Comparison of ENCODE assay signal across 16 cellular contexts in the genomic region with DNA sequence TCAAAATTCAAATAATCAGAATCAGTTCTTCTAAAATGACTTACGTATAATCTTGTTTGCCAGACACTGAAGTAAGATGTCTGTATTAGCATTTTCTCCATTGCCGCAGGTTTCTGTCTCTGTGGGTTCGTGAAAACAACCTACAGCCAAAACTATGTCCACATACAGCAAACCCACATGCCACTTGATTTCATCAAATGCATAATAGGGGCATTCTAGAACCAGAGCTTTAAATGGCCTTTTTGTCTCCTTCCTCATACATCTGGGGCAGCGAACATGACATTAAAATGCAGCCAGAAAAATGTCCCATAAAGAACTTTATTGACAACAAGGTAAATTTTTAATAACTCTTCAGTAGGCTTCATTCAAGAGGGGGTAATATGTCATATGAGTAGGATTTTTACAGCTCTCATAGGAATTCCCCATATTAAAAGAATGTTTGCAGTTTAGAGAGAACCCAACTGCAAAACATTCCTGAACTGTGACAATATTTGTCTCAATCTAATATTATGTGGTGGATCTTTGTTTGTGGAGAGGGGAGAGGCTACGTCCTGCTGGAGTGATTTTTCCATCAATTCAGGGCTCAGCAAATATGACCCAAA.
DNase-seq lines count a peak whose midpoint lies in the region; ATAC-seq and TF ChIP-seq lines count a peak whose summit lies in the region.
"Had no signal": no experiment of that assay in that cellular context is flagged by ENCODE, and none has a peak within 500 bp of the region (broad histone marks: within the 10 kb centered on the region; RNA-seq: fewer than 3 reads in every experiment).

No MANE protein-coding gene starts in this region.

- peaks cover 0 to 2% (median 2%) of the 10 kb centered on the region in 3 donors for H3K4me1 Mint-ChIP-seq in CD8-positive, alpha-beta memory T cell
- H3K4me1 Mint-ChIP-seq: activated CD4-positive, alpha-beta T cell treated with anti-CD3 and anti-CD28 coated beads for 36 hours had no signal

- no peak for TF ChIP-seq EP300 in sigmoid colon (IDR thresholded peaks at IDR 0.05)

- 65 to 66% methylated on average over 5 of the region's 5 CpGs for WGBS in body of pancreas, 2 donors
- 60 to 78% methylated on average over 5 of the region's 5 CpGs for WGBS in sigmoid colon, 2 donors

- no peaks in the 10 kb centered on the region for H3K36me3 ChIP-seq in body of pancreas (replicated peaks in 1 of 2; ENCODE audit: insufficient read depth in 1 of 2, low read depth in 2 of 2)
- H3K36me3 ChIP-seq in sigmoid colon: no peaks in the 10 kb centered on the region
- H3K36me3 ChIP-seq in CD8-positive, alpha-beta memory T cell (ENCODE audit: insufficient read depth, low read length): no peaks in the 10 kb centered on the region
- H3K36me3 ChIP-seq: upper lobe of left lung had no signal

- H3K9me3 ChIP-seq in body of pancreas (no peaks in the 10 kb centered on the region), sigmoid colon (no peaks in the 10 kb centered on the region)
- H3K9me3 ChIP-seq in CD8-positive, alpha-beta memory T cell (ENCODE audit: low read length): no peaks in the 10 kb centered on the region
- H3K9me3 ChIP-seq: upper lobe of left lung had no signal

- H3K36me3 Mint-ChIP-seq in CD8-positive, alpha-beta memory T cell: peaks cover 0 to 2% (median 0%) of the 10 kb centered on the region in 3 donors

- peak overlapping the region in 3 of 4 donors; percentile 39 to 73 (median 46) for H3K27ac ChIP-seq in body of pancreas
- H3K27ac ChIP-seq in layer of hippocampus (ENCODE audit: low read depth, low read length): peak overlapping the region; percentile 97
- H3K27ac ChIP-seq in sigmoid colon: peak overlapping the region in 3 of 4 donors; percentile 19 to 33 (median 24)
- no peak overlapping the region for H3K27ac ChIP-seq in CD8-positive, alpha-beta memory T cell (ENCODE audit: low read depth, low read length)

- TF ChIP-seq CTCF in body of pancreas (IDR thresholded peaks at IDR 0.05): no peak
- TF ChIP-seq CTCF in sigmoid colon (IDR thresholded peaks at IDR 0.05): no peak

- H3K27ac Mint-ChIP-seq in CD8-positive, alpha-beta memory T cell: no peak overlapping the region
- H3K27ac Mint-ChIP-seq: activated CD4-positive, alpha-beta T cell treated with anti-CD3 and anti-CD28 coated beads for 36 hours had no signal

- no peak for TF ChIP-seq POLR2A in body of pancreas (IDR thresholded peaks at IDR 0.05)
- TF ChIP-seq POLR2A in sigmoid colon (IDR thresholded peaks at IDR 0.05): no peak

- H3K27me3 Mint-ChIP-seq in CD8-positive, alpha-beta memory T cell: peaks cover 5 to 16% of the 10 kb centered on the region in 2 donors

- no peak overlapping the region for H3K4me3 Mint-ChIP-seq in CD8-positive, alpha-beta memory T cell
- H3K4me3 Mint-ChIP-seq: activated CD4-positive, alpha-beta T cell treated with anti-CD3 and anti-CD28 coated beads for 36 hours had no signal

- H3K27me3 ChIP-seq in body of pancreas: no peaks in the 10 kb centered on the region
- H3K27me3 ChIP-seq in layer of hippocampus (ENCODE audit: control insufficient read depth, insufficient read depth, low read length): no peaks in the 10 kb centered on the region
- no peaks in the 10 kb centered on the region for H3K27me3 ChIP-seq in sigmoid colon
- H3K27me3 ChIP-seq in CD8-positive, alpha-beta memory T cell (ENCODE audit: insufficient read depth, low read length, poor library complexity, severe bottlenecking): no peaks in the 10 kb centered on the region
- H3K27me3 ChIP-seq: upper lobe of left lung had no signal

- H3K9me3 Mint-ChIP-seq in CD8-positive, alpha-beta memory T cell: peaks cover 0 to 5% (median 0%) of the 10 kb centered on the region in 5 donors

- H3K4me3 ChIP-seq in body of pancreas (no peak overlapping the region), sigmoid colon (no peak overlapping the region)
- no peak overlapping the region for H3K4me3 ChIP-seq in CD8-positive, alpha-beta memory T cell (ENCODE audit: low read length)
- H3K4me3 ChIP-seq: GM12878, upper lobe of left lung had no signal

- DNase-seq in GM03348 (ENCODE audit: low spot score) (peak; percentile 44), body of pancreas (no peak), sigmoid colon (no peak), NCI-H1092 (lab: John Stamatoyannopoulos, UW) (no peak)
- no peak for DNase-seq in CD8-positive, alpha-beta memory T cell
- DNase-seq: activated CD4-positive, alpha-beta T cell treated with anti-CD3 and anti-CD28 coated beads for 36 hours; activated T-cell treated with anti-CD3 and anti-CD28 coated beads for 4 hours; mammary epithelial cell; stimulated activated CD4-positive, alpha-beta T cell treated with anti-CD3 and anti-CD28 coated beads, Interleukin-1b, Interleukin-23, amount 100 ng/mL, for 48 hours; stimulated activated CD8-positive, alpha-beta memory T cell treated with anti-CD3 and anti-CD28 coated beads, Interleukin-4, amount 100 ng/mL, for 48 hours; T-helper 1 cell had no signal

- intact Hi-C loops in body of pancreas (cut with DNase I) (no loop called here), sigmoid colon (cut with DNase I) (no loop called here)

- POLR2A ChIA-PET in CD8-positive, alpha-beta memory T cell (lab: Charles Lee): no interaction called here

- ATAC-seq in body of pancreas: peak; percentile 65
- no peak for ATAC-seq in HG03354 (IDR thresholded peaks at IDR 0.05; ENCODE audit: poor library complexity, severe bottlenecking, unreplicated experiment)
- ATAC-seq in GM21576 (IDR thresholded peaks at IDR 0.05; ENCODE audit: unreplicated experiment): no peak
- ATAC-seq: activated CD4-positive, alpha-beta T cell treated with anti-CD3 and anti-CD28 coated beads for 36 hours; GM12878 had no signal

- CTCF ChIA-PET in CD8-positive, alpha-beta memory T cell (lab: Charles Lee): interaction anchor here (1.3 kb wide), 1 partner anchor 16 kb away, joined by 4 read pairs; no protein-coding TSS in a partner anchor

- peaks cover 12% of the 10 kb centered on the region for H3K4me1 ChIP-seq in body of pancreas
- H3K4me1 ChIP-seq in sigmoid colon: peaks cover 0 to 9% (median 0%) of the 10 kb centered on the region in 4 donors
- no peaks in the 10 kb centered on the region for H3K4me1 ChIP-seq in CD8-positive, alpha-beta memory T cell (ENCODE audit: insufficient read depth, low read length)
